Comparison of ENCODE assay signal across 8 cellular contexts in the genomic region with DNA sequence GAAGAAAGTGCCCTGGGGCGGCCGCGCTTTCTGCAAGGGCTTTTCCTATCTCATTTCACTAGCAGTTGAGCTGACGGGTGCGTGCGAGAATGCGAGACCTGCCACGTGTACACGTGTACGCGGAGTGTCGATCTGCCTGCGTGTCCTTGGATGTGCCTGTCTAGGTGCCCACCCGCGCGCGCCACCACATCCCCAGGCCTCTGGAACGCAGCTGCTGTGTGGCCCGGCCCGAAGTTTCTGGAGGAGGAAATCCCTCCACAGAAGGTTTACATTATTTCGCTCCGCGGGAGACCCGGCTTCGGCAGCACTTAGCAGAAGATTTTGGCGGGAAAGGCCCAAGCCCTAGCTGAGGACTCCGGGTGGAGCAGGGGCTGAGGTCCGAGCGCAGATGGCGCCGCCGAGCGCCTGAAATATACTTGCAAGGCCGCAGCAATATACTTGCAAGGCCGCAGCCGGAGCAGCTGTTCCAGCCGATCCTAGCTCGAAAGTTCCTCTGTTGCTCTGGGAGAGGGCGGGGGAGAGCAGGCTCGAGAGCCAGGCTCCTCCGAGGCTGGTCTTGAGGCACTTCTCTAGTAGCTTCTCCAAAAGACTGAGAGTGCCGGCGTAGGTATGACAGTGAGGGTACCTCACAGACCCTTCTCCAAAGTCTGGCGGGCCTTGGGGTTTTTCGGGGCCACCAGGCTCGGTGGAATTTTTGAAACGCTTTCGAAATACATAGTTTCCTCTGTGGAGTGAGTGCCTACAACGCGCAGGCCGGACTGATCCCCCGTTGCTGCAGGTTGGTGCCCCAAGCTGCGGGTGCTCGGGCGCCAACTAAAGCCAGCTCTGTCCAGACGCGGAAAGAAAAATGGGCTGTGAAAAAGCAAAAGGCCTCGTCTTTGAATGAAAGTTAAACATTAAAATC. TPM values are rescaled to one million over a fixed set of nuclear protein-coding genes. Genes with fewer than 3 reads are reported as not detected.
DNase-seq lines count a peak whose midpoint lies in the region; ATAC-seq and TF ChIP-seq lines count a peak whose summit lies in the region.
"Had no signal": no experiment of that assay in that cellular context is flagged by ENCODE, and none has a peak within 500 bp of the region (broad histone marks: within the 10 kb centered on the region; RNA-seq: fewer than 3 reads in every experiment).

No MANE protein-coding gene starts in this region.

- H3K4me1 ChIP-seq in iPS-18a (ENCODE audit: control insufficient read depth, low read depth, low read length) (peaks cover 37% of the 10 kb centered on the region), skeletal muscle tissue (ENCODE audit: control insufficient read depth in 3 of 3, insufficient read depth in 3 of 3, low read length in 3 of 3) (peaks cover 18 to 21% (median 20%) of the 10 kb centered on the region in 3 donors)

- H3K9me3 ChIP-seq in T-helper 17 cell (ENCODE audit: control insufficient read depth, low read length, poor library complexity, severe bottlenecking) (no peaks in the 10 kb centered on the region), iPS-18a (ENCODE audit: control insufficient read depth, low read depth, low read length) (no peaks in the 10 kb centered on the region), skeletal muscle tissue (ENCODE audit: control insufficient read depth in 3 of 3, low read length in 3 of 3) (no peaks in the 10 kb centered on the region)

- peak overlapping the region; percentile 51 for H3K4me3 ChIP-seq in iPS-18a (ENCODE audit: low read length)
- H3K4me3 ChIP-seq in skeletal muscle tissue (ENCODE audit: low read length in 3 of 3): peak overlapping the region; percentile 75 to 95 (median 94)

- DNase-seq in GM10248 (ENCODE audit: extremely low spot score): peak; percentile 19
- no peak for DNase-seq in T-helper 17 cell
- no peak for DNase-seq in DMS79 (lab: John Stamatoyannopoulos, UW)
- no peak for DNase-seq in stimulated activated CD8-positive, alpha-beta memory T cell treated with anti-CD3 and anti-CD28 coated beads, Interleukin-4, amount 100 ng/mL, for 48 hours
- DNase-seq: NCI-H2227 treated with DMSO at 0.1 percent for 48 hours had no signal

- H3K27ac ChIP-seq in iPS-18a (ENCODE audit: low read length) (no peak overlapping the region), skeletal muscle tissue (ENCODE audit: low read depth, low read length) (peak overlapping the region; percentile 96)

- H3K36me3 Mint-ChIP-seq in T-helper 17 cell (ENCODE audit: low read depth): peaks cover 6% of the 10 kb centered on the region

- H3K4me1 Mint-ChIP-seq in T-helper 17 cell: peaks cover 2% of the 10 kb centered on the region

- no peaks in the 10 kb centered on the region for H3K36me3 ChIP-seq in iPS-18a (ENCODE audit: control insufficient read depth, low read depth, low read length)
- H3K36me3 ChIP-seq in skeletal muscle tissue (ENCODE audit: control insufficient read depth in 3 of 3, insufficient read depth in 3 of 3, low read length in 3 of 3): peaks cover 0 to 7% (median 3%) of the 10 kb centered on the region in 3 donors

- POLR2A ChIA-PET in GM10248 (lab: Yijun Ruan, JAX): no interaction called here

- ATAC-seq in T-helper 17 cell (no peak), GM18909 (IDR thresholded peaks at IDR 0.05; ENCODE audit: poor library complexity, unreplicated experiment) (no peak)

- H3K9ac ChIP-seq in iPS-18a (ENCODE audit: low read length): no peak overlapping the region
- H3K9ac ChIP-seq in skeletal muscle tissue (ENCODE audit: low read depth in 1 of 3, low read length in 3 of 3): peak overlapping the region; percentile 61 to 99 (median 91)

- CTCF ChIA-PET in GM10248 (lab: Yijun Ruan, JAX): interaction anchor here (1.0 to 1.6 kb wide), 3 partner anchors 9 to 35 kb away, joined by 3 read pairs; no protein-coding TSS in a partner anchor

- H3K4me3 Mint-ChIP-seq in T-helper 17 cell: no peak overlapping the region

- no peak for TF ChIP-seq CTCF in GM10248 (IDR thresholded peaks at IDR 0.05; ENCODE audit: control extremely low read depth, extremely low read depth, low read depth, missing control alignments)

- peak overlapping the region; percentile 24 for H3K27ac Mint-ChIP-seq in T-helper 17 cell

- H3K27me3 ChIP-seq in iPS-18a (ENCODE audit: control insufficient read depth, insufficient read depth, low read length) (peaks cover 100% of the 10 kb centered on the region), skeletal muscle tissue (ENCODE audit: control insufficient read depth in 3 of 3, insufficient read depth in 3 of 3, low read length in 3 of 3) (peaks cover 0 to 7% (median 0%) of the 10 kb centered on the region in 3 donors)

- H3K27me3 Mint-ChIP-seq in T-helper 17 cell: peaks cover 89% of the 10 kb centered on the region

RNA-seq across cellular contexts. Expression of a gene that starts 3.8 kb away (rescaled TPM):
- total RNA-seq in T-helper 17 cell: not detected
- total RNA-seq in skeletal muscle tissue: 49.6 TPM

Comparison
In these comparisons a context has a peak if more than half of its experiments do, and no peak if none do; other contexts are left out.
1. RNA of a gene that starts 3.8 kb away (total RNA-seq): 49.6 TPM in skeletal muscle tissue (single experiment); not detected in T-helper 17 cell; every median in the first group is over 10 times any median in the second.